In the genomic region with DNA sequence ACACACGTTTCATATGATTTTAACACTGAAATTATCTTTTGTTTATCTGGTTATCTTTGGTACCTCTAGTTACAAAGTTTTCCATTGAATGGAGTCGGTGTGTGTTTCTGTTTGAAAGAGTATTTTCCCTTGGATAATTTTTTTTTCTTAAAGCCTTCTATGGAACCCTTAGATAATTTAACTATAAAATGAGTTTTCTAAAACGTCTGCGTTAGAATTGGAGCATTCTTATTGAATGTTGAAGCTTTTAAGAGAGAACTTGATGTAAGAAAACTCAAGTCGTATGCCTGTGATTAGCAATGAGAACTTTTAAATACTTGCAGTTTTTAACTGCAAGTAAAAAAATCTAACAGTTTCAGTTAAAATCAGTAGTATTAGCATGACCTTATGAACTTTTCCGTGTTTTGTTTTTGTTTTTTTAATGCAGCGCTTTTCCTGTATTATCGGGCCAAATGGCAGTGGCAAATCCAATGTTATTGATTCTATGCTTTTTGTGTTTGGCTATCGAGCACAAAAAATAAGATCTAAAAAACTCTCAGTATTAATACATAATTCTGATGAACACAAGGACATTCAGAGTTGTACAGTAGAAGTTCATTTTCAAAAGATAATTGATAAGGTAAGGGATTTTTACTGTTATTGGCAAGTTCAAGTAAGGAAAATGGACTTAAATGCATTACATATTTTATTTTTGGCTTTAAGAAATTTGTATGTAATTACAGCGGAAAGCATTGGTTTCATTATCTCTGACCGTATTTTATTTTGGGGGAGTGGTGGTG, we compare ENCODE assay signal across 9 cellular contexts. TPM values are rescaled to one million over a fixed set of nuclear protein-coding genes. Genes with fewer than 3 reads are reported as not detected.
DNase-seq lines count a peak whose midpoint lies in the region; ATAC-seq and TF ChIP-seq lines count a peak whose summit lies in the region.
"Had no signal": no experiment of that assay in that cellular context is flagged by ENCODE, and none has a peak within 500 bp of the region (broad histone marks: within the 10 kb centered on the region; RNA-seq: fewer than 3 reads in every experiment).

No MANE protein-coding gene starts in this region.

- CTCF ChIA-PET in IMR-90 (lab: Yijun Ruan, JAX), result no interaction called here

- H3K79me1 ChIP-seq in IMR-90 (ENCODE audit: low read depth in 1 of 2, low read length in 2 of 2), result peaks cover 0 to 13% of the 10 kb centered on the region in 2 experiments; a peak in 2 of 4 replicates

- H3K9me1 ChIP-seq in IMR-90 (ENCODE audit: insufficient read depth, low read length), result no peaks in the 10 kb centered on the region

- H3K18ac ChIP-seq in IMR-90 (ENCODE audit: low read depth, low read length), result no peak overlapping the region; the same call in 1 of the 2 replicates

- intact Hi-C loops in IMR-90 (cut with micrococcal nuclease), result loop anchor here (2.0 to 5.0 kb wide), 2 partner anchors 46 to 365 kb away; partner anchors contain the start of gene TRIM59

- peak overlapping the region; percentile 76 for H2BK5ac ChIP-seq in IMR-90 (ENCODE audit: low read depth, low read length, poor library complexity, severe bottlenecking)

- H4K20me1 ChIP-seq in BLaER1 treated with 17β-estradiol and CSF1 and Interleukin-3, amounts not matched to agents 10 nM and 100 nM, result peaks cover 0 to 71% (median 56%) of the 10 kb centered on the region in 11 experiments; a peak in 18 of 22 replicates
- H4K20me1 ChIP-seq in IMR-90 (ENCODE audit: insufficient read depth, low read length), result peaks cover 3% of the 10 kb centered on the region

- H3K4me3 ChIP-seq in BLaER1 treated with 17β-estradiol and CSF1 and Interleukin-3, amounts not matched to agents 10 nM and 100 nM, result peak overlapping the region; percentile 82 to 94 (median 92)
- H3K4me3 ChIP-seq in IMR-90 (ENCODE audit: insufficient read depth, low read depth, low read length) (peak overlapping the region; percentile 60), brain microvascular endothelial cell (ENCODE audit: low read depth, low read length) (peak overlapping the region; percentile 88), muscle layer of duodenum (ENCODE audit: low read depth in 1 of 2, low read length in 2 of 2) (peak overlapping the region; percentile 96 to 100)

- no peak overlapping the region for H3K4ac ChIP-seq in IMR-90 (ENCODE audit: low read depth, low read length)

- H3K14ac ChIP-seq in IMR-90 (replicated peaks; ENCODE audit: low read depth, low read length), result no peak overlapping the region

- no peak overlapping the region for H2AK5ac ChIP-seq in IMR-90 (ENCODE audit: low read depth, low read length)

- no peak overlapping the region for H2AK9ac ChIP-seq in IMR-90 (replicated peaks; ENCODE audit: low read depth, low read length, poor library complexity)

- H4K5ac ChIP-seq in IMR-90 (ENCODE audit: low read depth, low read length), result no peak overlapping the region

- no peaks in the 10 kb centered on the region for H3K9me3 ChIP-seq in BLaER1 treated with 17β-estradiol and CSF1 and Interleukin-3, amounts not matched to agents 10 nM and 100 nM (replicated peaks in 1 of 11)
- H3K9me3 ChIP-seq in IMR-90 (ENCODE audit: control insufficient read depth, insufficient read depth, low read length) (no peaks in the 10 kb centered on the region), muscle layer of duodenum (ENCODE audit: control insufficient read depth in 1 of 2, low read length in 2 of 2) (no peaks in the 10 kb centered on the region)

- no peak overlapping the region for H2BK15ac ChIP-seq in IMR-90 (ENCODE audit: low read depth, low read length)

- H3K27me3 ChIP-seq in BLaER1 treated with 17β-estradiol and CSF1 and Interleukin-3, amounts not matched to agents 10 nM and 100 nM, result no peaks in the 10 kb centered on the region
- H3K27me3 ChIP-seq in IMR-90 (ENCODE audit: control insufficient read depth, insufficient read depth, low read length) (no peaks in the 10 kb centered on the region), brain microvascular endothelial cell (replicated peaks) (no peaks in the 10 kb centered on the region), muscle layer of duodenum (ENCODE audit: low read depth, low read length) (no peaks in the 10 kb centered on the region)

- TF ChIP-seq RAD21 in IMR-90 (IDR thresholded peaks at IDR 0.05; ENCODE audit: low read length), result no peak

- H3K4me1 ChIP-seq in BLaER1 treated with 17β-estradiol and CSF1 and Interleukin-3, amounts not matched to agents 10 nM and 100 nM, result peaks cover 18 to 40% (median 28%) of the 10 kb centered on the region in 10 experiments
- H3K4me1 ChIP-seq in IMR-90 (ENCODE audit: control insufficient read depth, insufficient read depth, low read length), result no peaks in the 10 kb centered on the region
- peaks cover 0 to 21% of the 10 kb centered on the region in 2 donors for H3K4me1 ChIP-seq in muscle layer of duodenum (ENCODE audit: control insufficient read depth in 1 of 2, insufficient read depth in 2 of 2, low read length in 2 of 2)

- H4K8ac ChIP-seq in IMR-90 (ENCODE audit: low read depth in 2 of 2, low read length in 2 of 2), result no peak overlapping the region

- peaks cover 0 to 64% (median 34%) of the 10 kb centered on the region in 11 experiments; a peak in 18 of 22 replicates for H3K36me3 ChIP-seq in BLaER1 treated with 17β-estradiol and CSF1 and Interleukin-3, amounts not matched to agents 10 nM and 100 nM
- no peaks in the 10 kb centered on the region; the same call in 1 of the 2 replicates for H3K36me3 ChIP-seq in IMR-90 (ENCODE audit: control insufficient read depth, insufficient read depth, low read length)
- peaks cover 3% of the 10 kb centered on the region for H3K36me3 ChIP-seq in brain microvascular endothelial cell (replicated peaks)
- H3K36me3 ChIP-seq in muscle layer of duodenum (ENCODE audit: control insufficient read depth in 1 of 2, insufficient read depth in 2 of 2, low read length in 2 of 2), result no peaks in the 10 kb centered on the region

- BruUV-seq in IMR-90 (replicated peaks; lab: Mats Ljungman, UMichigan), result no TSS peak

- WGBS in IMR-90 (ENCODE audit: extremely low coverage in 2 of 2, insufficient read length in 1 of 2), 2 experiments, result no CpG with 5 or more reads among the region's 11 CpGs

- no peak for TF ChIP-seq POLR2A in IMR-90 (IDR thresholded peaks at IDR 0.05; ENCODE audit: low read depth, low read length)

- DNase-seq in IMR-90, result no peak
- no peak for DNase-seq in brain microvascular endothelial cell
- no peak for DNase-seq in activated effector memory CD4-positive, alpha-beta T cell treated with anti-CD3 and anti-CD28 coated beads, Interleukin-2, amount 50 U/mL, for 16 hours
- DNase-seq in OCI-M2 (lab: John Stamatoyannopoulos, UW; ENCODE audit: unreplicated experiment), result no peak
- no peak for DNase-seq in NCI-H446 (lab: John Stamatoyannopoulos, UW)
- DNase-seq: NCI-H187 treated with DMSO at 0.1 percent for 48 hours had no signal

- TF ChIP-seq CTCF in IMR-90 (conservative IDR thresholded peaks at IDR 0.05; ENCODE audit: low read depth, low read length) (no peak), brain microvascular endothelial cell (IDR thresholded peaks at IDR 0.05; ENCODE audit: low read depth, low read length, missing control alignments) (no peak)

- peak overlapping the region; percentile 77 to 98 (median 96); a peak in 20 of 22 replicates for H3K27ac ChIP-seq in BLaER1 treated with 17β-estradiol and CSF1 and Interleukin-3, amounts not matched to agents 10 nM and 100 nM
- peak overlapping the region; percentile 53; the same call in 1 of the 2 replicates for H3K27ac ChIP-seq in IMR-90 (ENCODE audit: insufficient read depth, low read length)
- H3K27ac ChIP-seq in brain microvascular endothelial cell, result peak overlapping the region; percentile 82
- H3K27ac ChIP-seq in muscle layer of duodenum (ENCODE audit: low read length), result peak overlapping the region; percentile 90

- peak overlapping the region; percentile 75 to 94 (median 87); a peak in 21 of 22 replicates for H3K4me2 ChIP-seq in BLaER1 treated with 17β-estradiol and CSF1 and Interleukin-3, amounts not matched to agents 10 nM and 100 nM
- H3K4me2 ChIP-seq in IMR-90 (ENCODE audit: low read depth, low read length), result peak overlapping the region; percentile 93

- POLR2A ChIA-PET in IMR-90 (lab: Charles Lee; ENCODE audit: unreplicated experiment), result no interaction called here

- ATAC-seq in IMR-90 (ENCODE audit: low read depth) (no peak), GM18861 (IDR thresholded peaks at IDR 0.05; ENCODE audit: unreplicated experiment) (no peak)

- H2BK120ac ChIP-seq in IMR-90 (ENCODE audit: low read depth, low read length), result peak overlapping the region; percentile 42; the same call in 1 of the 2 replicates

- H3K23ac ChIP-seq in IMR-90 (ENCODE audit: low read depth, low read length), result peak overlapping the region; percentile 40; the same call in 1 of the 2 replicates

- H3K9ac ChIP-seq in BLaER1 treated with 17β-estradiol and CSF1 and Interleukin-3, amounts not matched to agents 10 nM and 100 nM, result peak overlapping the region; percentile 91 to 98 (median 97)
- peak overlapping the region; percentile 59; the same call in 1 of the 2 replicates for H3K9ac ChIP-seq in IMR-90 (ENCODE audit: low read depth, low read length)

- dilution Hi-C loops in IMR-90 (cut with HindIII; ENCODE audit: low sequenced_read_pairs, unreplicated experiment), result no loop called here

- H4K91ac ChIP-seq in IMR-90 (ENCODE audit: insufficient read depth, low read depth, low read length), result no peak overlapping the region

- H3K56ac ChIP-seq in IMR-90 (ENCODE audit: extremely low read depth, insufficient read depth, low read length), result peak overlapping the region; percentile 37; the same call in 1 of the 2 replicates

- no peak overlapping the region for H2AFZ ChIP-seq in IMR-90 (replicated peaks; ENCODE audit: low read length, poor library complexity)

- in situ Hi-C loops in IMR-90 (cut with MboI; ENCODE audit: low sequenced_read_pairs) (loop anchor here (25.0 kb wide), 1 partner anchor 515 kb away; no protein-coding TSS in a partner anchor), brain microvascular endothelial cell (cut with HindIII; ENCODE audit: low pct_ligation_motif_present, low sequenced_read_pairs) (no loop called here)

- H2BK20ac ChIP-seq in IMR-90 (ENCODE audit: low read depth, low read length), result no peak overlapping the region

TF ChIP-seq in IMR-90, 13 proteins besides CTCF, POLR2A, EP300 and RAD21 (continues in another document):
- no peak for TF ChIP-seq MXI1 (IDR thresholded peaks at IDR 0.05; ENCODE audit: borderline replicate concordance, low read depth, low read length)
- TF ChIP-seq RFX5 (IDR thresholded peaks at IDR 0.05; ENCODE audit: low read depth, low read length), result no peak

RNA-seq across cellular contexts. Expression of gene SMC4, which starts 3.0 kb away (rescaled TPM):
- 48.8 and 77.8 TPM in 2 replicates for total RNA-seq in IMR-90 (2012; rRNA removed)
- 38.2 and 50.1 TPM in 2 replicates for polyA plus RNA-seq in IMR-90 (2012; rRNA removed)
- polyA plus RNA-seq in IMR-90 (2012; cell fraction: cytosol; rRNA removed), result 14.0 and 14.4 TPM in 2 replicates
- 24.3 and 40.9 TPM in 2 replicates for polyA plus RNA-seq in IMR-90 (2012; cell fraction: nucleus; rRNA removed; ENCODE audit: low replicate concordance)

RNA-seq across cellular contexts. Expression of gene IFT80, which starts 3.4 kb away (rescaled TPM):
- total RNA-seq in IMR-90 (2012; rRNA removed), result 16.8 and 36.9 TPM in 2 replicates
- 9.7 and 15.2 TPM in 2 replicates for polyA plus RNA-seq in IMR-90 (2012; rRNA removed)
- polyA plus RNA-seq in IMR-90 (2012; cell fraction: cytosol; rRNA removed), result 1.4 and 1.5 TPM in 2 replicates
- polyA plus RNA-seq in IMR-90 (2012; cell fraction: nucleus; rRNA removed; ENCODE audit: low replicate concordance), result 5.0 and 42.4 TPM in 2 replicates

RNA-seq across cellular contexts. Expression of gene TRIM59, which starts 47.1 kb away (rescaled TPM):
- total RNA-seq in IMR-90 (2012; rRNA removed), result 65.4 and 68.3 TPM in 2 replicates
- polyA plus RNA-seq in IMR-90 (2012; rRNA removed), result 5.3 and 8.0 TPM in 2 replicates
- polyA plus RNA-seq in IMR-90 (2012; cell fraction: cytosol; rRNA removed), result 0.97 and 2.0 TPM in 2 replicates
- 1.3 and 8.7 TPM in 2 replicates for polyA plus RNA-seq in IMR-90 (2012; cell fraction: nucleus; rRNA removed; ENCODE audit: low replicate concordance)
